ENCODE assay signal across 16 cellular contexts in genomic region chr6:162900503-162900902, GRCh38.
DNase-seq lines count a peak whose midpoint lies in the region; TF ChIP-seq lines count a peak whose summit lies in the region.
"Had no signal": no experiment of that assay in that cellular context is flagged by ENCODE, and none has a peak within 500 bp of the region (broad histone marks: within the 10 kb centered on the region; RNA-seq: fewer than 3 reads in every experiment).

No MANE protein-coding gene starts in this region.

- H3K4me3 Mint-ChIP-seq in endodermal cell, result no peak overlapping the region
- H3K4me3 Mint-ChIP-seq: B cell; CD4-positive, alpha-beta T cell; CD8-positive, alpha-beta T cell had no signal

- no peaks in the 10 kb centered on the region for H3K27me3 Mint-ChIP-seq in endodermal cell (ENCODE audit: insufficient read depth)
- H3K27me3 Mint-ChIP-seq: B cell; CD4-positive, alpha-beta T cell had no signal

- no peaks in the 10 kb centered on the region for H3K9me3 Mint-ChIP-seq in endodermal cell

- no peaks in the 10 kb centered on the region for H3K27me3 ChIP-seq in endodermal cell (ENCODE audit: control insufficient read depth, insufficient read depth, low read length, poor library complexity, severe bottlenecking)
- H3K27me3 ChIP-seq: BLaER1 treated with 17β-estradiol and CSF1 and Interleukin-3, amounts not matched to agents 10 nM and 100 nM had no signal

- no peaks in the 10 kb centered on the region for H3K9me3 ChIP-seq in endodermal cell (ENCODE audit: control insufficient read depth, low read length)
- H3K9me3 ChIP-seq: Caco-2 had no signal

- no peak overlapping the region for H3K27ac Mint-ChIP-seq in endodermal cell
- H3K27ac Mint-ChIP-seq: B cell; CD4-positive, alpha-beta T cell; CD8-positive, alpha-beta T cell had no signal

- no peaks in the 10 kb centered on the region for H3K36me3 Mint-ChIP-seq in endodermal cell (ENCODE audit: low read depth)
- H3K36me3 Mint-ChIP-seq: CD8-positive, alpha-beta T cell had no signal

- DNase-seq in astrocyte of the hippocampus (ENCODE audit: low read depth, low spot score) (peak; percentile 6), left kidney (ENCODE audit: low read depth, low spot score) (peak; percentile 34), endodermal cell (no peak)
- no peak for DNase-seq in stimulated activated naive CD4-positive, alpha-beta T cell treated with Interleukin-2 at 50 U/mL for 16 hours (lab: John Stamatoyannopoulos, UW)
- no peak for DNase-seq in stimulated activated CD4-positive, alpha-beta T cell treated with anti-CD3 and anti-CD28 coated beads, Interleukin-4, amount 100 ng/mL, for 24 hours
- DNase-seq: 8988T; ACHN; Caco-2; Calu3; CD4-positive, alpha-beta T cell; CD8-positive, alpha-beta T cell; DMS79 treated with DMSO at 0.1 percent for 48 hours; GF-D8 had no signal

- no peak for TF ChIP-seq CTCF in endodermal cell (conservative IDR thresholded peaks at IDR 0.05)

- no peak overlapping the region for H3K27ac ChIP-seq in endodermal cell (ENCODE audit: low read depth, low read length)
- H3K27ac ChIP-seq: BLaER1 treated with 17β-estradiol and CSF1 and Interleukin-3, amounts not matched to agents 10 nM and 100 nM; C4-2B had no signal

- no peaks in the 10 kb centered on the region for H3K4me1 ChIP-seq in endodermal cell (ENCODE audit: control insufficient read depth, insufficient read depth, low read length)
- H3K4me1 ChIP-seq: Caco-2 had no signal

- H3K36me3 ChIP-seq in endodermal cell (ENCODE audit: control insufficient read depth, insufficient read depth, low read length), result no peaks in the 10 kb centered on the region
- H3K36me3 ChIP-seq: BLaER1 treated with 17β-estradiol and CSF1 and Interleukin-3, amounts not matched to agents 10 nM and 100 nM had no signal

- no peak overlapping the region for H3K9ac ChIP-seq in endodermal cell (ENCODE audit: extremely low read depth, low read length, poor library complexity, severe bottlenecking)
- H3K9ac ChIP-seq: BLaER1 treated with 17β-estradiol and CSF1 and Interleukin-3, amounts not matched to agents 10 nM and 100 nM had no signal

- H3K4me3 ChIP-seq in endodermal cell (ENCODE audit: low read length), result no peak overlapping the region
- H3K4me3 ChIP-seq: BLaER1 treated with 17β-estradiol and CSF1 and Interleukin-3, amounts not matched to agents 10 nM and 100 nM had no signal

- H3K4me1 Mint-ChIP-seq in endodermal cell, result no peaks in the 10 kb centered on the region
- H3K4me1 Mint-ChIP-seq: B cell had no signal

- WGBS in endodermal cell (ENCODE audit: insufficient coverage in 1 of 2, insufficient read length in 1 of 2), 2 experiments, result 94 to 95% methylated on average over 8 to 10 of the region's 10 CpGs

Comparison
In these comparisons a context has a peak if more than half of its experiments do, and no peak if none do; other contexts are left out.
1. DNase-seq: peak in astrocyte of the hippocampus (single experiment) and left kidney (single experiment); none in stimulated activated naive CD4-positive, alpha-beta T cell treated with Interleukin-2 at 50 U/mL for 16 hours (single experiment), endodermal cell (single experiment) and stimulated activated CD4-positive, alpha-beta T cell treated with anti-CD3 and anti-CD28 coated beads, Interleukin-4, amount 100 ng/mL, for 24 hours (single experiment).